8 cellular contexts compared by ENCODE assay signal in the genomic region with DNA sequence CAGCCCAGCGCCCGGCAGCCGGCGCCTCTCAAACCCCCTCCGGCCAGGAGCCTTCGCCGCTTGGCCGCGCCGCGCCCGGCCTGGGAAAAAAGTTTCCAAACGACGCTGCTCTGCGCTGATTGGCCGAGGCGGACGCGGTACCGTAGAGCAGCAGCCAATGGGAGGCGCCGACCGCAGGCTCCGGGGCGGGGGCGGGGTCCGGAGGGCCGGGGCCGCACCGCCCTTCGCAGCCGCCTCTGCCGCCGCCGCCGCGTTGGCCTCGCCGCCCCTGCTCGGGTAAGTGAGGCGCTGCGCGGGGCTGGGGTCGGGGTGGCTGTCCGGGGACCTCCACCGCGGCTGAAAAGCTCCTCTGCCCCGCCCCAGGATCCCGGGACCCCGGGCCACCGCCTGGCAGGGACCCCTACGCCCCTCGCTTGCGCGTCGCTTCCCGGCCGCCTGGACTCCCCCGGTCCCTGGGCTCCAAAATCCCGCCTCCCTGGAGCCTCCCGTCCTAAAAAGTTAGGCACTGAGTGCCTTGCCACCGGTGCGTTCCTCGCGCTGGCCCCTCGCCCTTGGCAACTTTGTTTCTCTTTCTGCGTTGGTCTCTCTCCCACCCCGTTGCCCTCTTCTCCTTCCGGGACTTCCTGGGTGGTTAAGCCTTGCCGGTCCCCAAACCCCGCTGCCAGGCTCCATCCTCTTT. TPM values are rescaled to one million over a fixed set of nuclear protein-coding genes. Genes with fewer than 3 reads are reported as not detected.
DNase-seq lines count a peak whose midpoint lies in the region; ATAC-seq, FAIRE-seq and TF ChIP-seq lines count a peak whose summit lies in the region.

A gene with protein sequence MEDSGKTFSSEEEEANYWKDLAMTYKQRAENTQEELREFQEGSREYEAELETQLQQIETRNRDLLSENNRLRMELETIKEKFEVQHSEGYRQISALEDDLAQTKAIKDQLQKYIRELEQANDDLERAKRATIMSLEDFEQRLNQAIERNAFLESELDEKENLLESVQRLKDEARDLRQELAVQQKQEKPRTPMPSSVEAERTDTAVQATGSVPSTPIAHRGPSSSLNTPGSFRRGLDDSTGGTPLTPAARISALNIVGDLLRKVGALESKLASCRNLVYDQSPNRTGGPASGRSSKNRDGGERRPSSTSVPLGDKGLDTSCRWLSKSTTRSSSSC (plus strand): TSS at position 227 of the 679 bp plus-strand sequence. CDS start 14,534 bp downstream, outside the sequence.

- H3K4me3 Mint-ChIP-seq in WTC11 (peak within 1 kb of the TSS; percentile 99), immature natural killer cell (peak within 1 kb of the TSS; percentile 98 to 100 (median 99))

- H4K20me1 ChIP-seq in smooth muscle cell (ENCODE audit: low read depth): peaks cover 25% of the 10 kb centered on the region

- CTCF ChIA-PET in WTC11 (lab: Charles Lee): interaction anchor here (0.6 to 1.0 kb wide), 2 partner anchors 90 to 108 kb away, joined by 5 to 6 read pairs; no protein-coding TSS in a partner anchor

- H3K4me3 ChIP-seq in ACC112 (ENCODE audit: low read depth, low read length) (peak within 1 kb of the TSS; percentile 91), bronchial epithelial cell (ENCODE audit: low read depth, low read length) (peak within 1 kb of the TSS; percentile 96), smooth muscle cell (peak within 1 kb of the TSS; percentile 93)

- peak within 1 kb of the TSS; percentile 95 for H3K4me2 ChIP-seq in smooth muscle cell

- under 1% methylated on average over 43 of the region's 71 CpGs for WGBS in smooth muscle cell (ENCODE audit: low lambda C conversion rate)

- H3K27ac Mint-ChIP-seq in WTC11 (peak within 1 kb of the TSS; percentile 91), immature natural killer cell (peak within 1 kb of the TSS; percentile 98 to 100 (median 100))

- H3K4me1 Mint-ChIP-seq in WTC11: 0 out of 2 replicates have a peak, but pooled peaks cover 5% of the 10 kb centered on the region
- peaks cover 31 to 33% of the 10 kb centered on the region in 2 donors for H3K4me1 Mint-ChIP-seq in immature natural killer cell

- H3K79me2 ChIP-seq in ACC112 (ENCODE audit: control insufficient read depth, insufficient read depth, low read length, unreplicated experiment) (peaks cover 48% of the 10 kb centered on the region), smooth muscle cell (ENCODE audit: low read depth) (peaks cover 47% of the 10 kb centered on the region)

- H3K27me3 Mint-ChIP-seq in WTC11 (ENCODE audit: low read depth): no peaks in the 10 kb centered on the region; the same call in none of the 2 replicates
- peaks cover 3 to 14% (median 8%) of the 10 kb centered on the region in 3 donors for H3K27me3 Mint-ChIP-seq in immature natural killer cell (ENCODE audit: low read depth in 3 of 3)

- no peaks in the 10 kb centered on the region for H3K9me3 ChIP-seq in smooth muscle cell (replicated peaks; ENCODE audit: low read depth)

- H3K27ac ChIP-seq in ACC112 (ENCODE audit: low read depth, low read length): peak within 1 kb of the TSS; percentile 20; the same call in 1 of the 2 replicates
- H3K27ac ChIP-seq in smooth muscle cell (ENCODE audit: low read depth): peak within 1 kb of the TSS; percentile 43

- H3K36me3 ChIP-seq in ACC112 (ENCODE audit: insufficient read depth, low read length) (peaks cover 3% of the 10 kb centered on the region; the same call in 1 of the 2 replicates), bronchial epithelial cell (ENCODE audit: control insufficient read depth, insufficient read depth, low read length) (peaks cover 8% of the 10 kb centered on the region), smooth muscle cell (ENCODE audit: low read depth) (no peaks in the 10 kb centered on the region)

- H2AFZ ChIP-seq in ACC112 (ENCODE audit: low read length, unreplicated experiment): peak within 1 kb of the TSS; percentile 96
- H2AFZ ChIP-seq in smooth muscle cell (ENCODE audit: low read depth): peak within 1 kb of the TSS; percentile 99

- peaks cover 19% of the 10 kb centered on the region for H3K4me1 ChIP-seq in ACC112 (ENCODE audit: control insufficient read depth, insufficient read depth, low read length, unreplicated experiment)
- no peaks in the 10 kb centered on the region for H3K4me1 ChIP-seq in smooth muscle cell (ENCODE audit: low read depth)

- TF ChIP-seq CTCF in WTC11 (IDR thresholded peaks at IDR 0.05) (no peak), bronchial epithelial cell (IDR thresholded peaks at IDR 0.05; ENCODE audit: insufficient read depth, low read length, severe bottlenecking) (no peak), smooth muscle cell (IDR thresholded peaks at IDR 0.05; ENCODE audit: borderline replicate concordance, insufficient read depth, poor library complexity, severe bottlenecking) (no peak)

- H3K9me3 Mint-ChIP-seq in WTC11 (no peaks in the 10 kb centered on the region), immature natural killer cell (no peaks in the 10 kb centered on the region)

- H3K9ac ChIP-seq in smooth muscle cell (ENCODE audit: low read depth): peak within 1 kb of the TSS; percentile 90

- FAIRE-seq in bronchial epithelial cell (lab: Jason Lieb, UNC): no peak

- ATAC-seq in GM18858 (IDR thresholded peaks at IDR 0.05; ENCODE audit: unreplicated experiment) (peak; percentile 67), HG03064 (IDR thresholded peaks at IDR 0.05; ENCODE audit: low read depth, unreplicated experiment) (peak; percentile 63), WTC11 (peak; percentile 97)

- DNase-seq in NCI-H2227 (lab: John Stamatoyannopoulos, UW; ENCODE audit: unreplicated experiment) (peak; percentile 92), WTC11 (ENCODE audit: low spot score) (peak; percentile 94), bronchial epithelial cell (ENCODE audit: low read depth) (peak; percentile 81), immature natural killer cell (peak; percentile 79 to 80 (median 80)), smooth muscle cell (lab: John Stamatoyannopoulos, UW; ENCODE audit: unreplicated experiment) (peak; percentile 77)

- H3F3A ChIP-seq in smooth muscle cell (ENCODE audit: low read depth): peaks cover 15% of the 10 kb centered on the region

- no peaks in the 10 kb centered on the region for H3K27me3 ChIP-seq in ACC112 (ENCODE audit: insufficient read depth, low read length)
- H3K27me3 ChIP-seq in bronchial epithelial cell (ENCODE audit: control insufficient read depth, insufficient read depth, low read length): no peaks in the 10 kb centered on the region
- H3K27me3 ChIP-seq in smooth muscle cell (ENCODE audit: low read depth): no peaks in the 10 kb centered on the region

- H3K36me3 Mint-ChIP-seq in WTC11: peaks cover 7% of the 10 kb centered on the region
- H3K36me3 Mint-ChIP-seq in immature natural killer cell: peaks cover 0 to 4% (median 3%) of the 10 kb centered on the region in 3 donors

- POLR2A ChIA-PET in WTC11 (lab: Charles Lee): no interaction called here

TF ChIP-seq in WTC11, 78 proteins besides CTCF, POLR2A, EP300 and RAD21 (continues in another document):
- TF ChIP-seq, protein P1, sequence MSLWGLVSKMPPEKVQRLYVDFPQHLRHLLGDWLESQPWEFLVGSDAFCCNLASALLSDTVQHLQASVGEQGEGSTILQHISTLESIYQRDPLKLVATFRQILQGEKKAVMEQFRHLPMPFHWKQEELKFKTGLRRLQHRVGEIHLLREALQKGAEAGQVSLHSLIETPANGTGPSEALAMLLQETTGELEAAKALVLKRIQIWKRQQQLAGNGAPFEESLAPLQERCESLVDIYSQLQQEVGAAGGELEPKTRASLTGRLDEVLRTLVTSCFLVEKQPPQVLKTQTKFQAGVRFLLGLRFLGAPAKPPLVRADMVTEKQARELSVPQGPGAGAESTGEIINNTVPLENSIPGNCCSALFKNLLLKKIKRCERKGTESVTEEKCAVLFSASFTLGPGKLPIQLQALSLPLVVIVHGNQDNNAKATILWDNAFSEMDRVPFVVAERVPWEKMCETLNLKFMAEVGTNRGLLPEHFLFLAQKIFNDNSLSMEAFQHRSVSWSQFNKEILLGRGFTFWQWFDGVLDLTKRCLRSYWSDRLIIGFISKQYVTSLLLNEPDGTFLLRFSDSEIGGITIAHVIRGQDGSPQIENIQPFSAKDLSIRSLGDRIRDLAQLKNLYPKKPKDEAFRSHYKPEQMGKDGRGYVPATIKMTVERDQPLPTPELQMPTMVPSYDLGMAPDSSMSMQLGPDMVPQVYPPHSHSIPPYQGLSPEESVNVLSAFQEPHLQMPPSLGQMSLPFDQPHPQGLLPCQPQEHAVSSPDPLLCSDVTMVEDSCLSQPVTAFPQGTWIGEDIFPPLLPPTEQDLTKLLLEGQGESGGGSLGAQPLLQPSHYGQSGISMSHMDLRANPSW (CRISPR knock-in tag; conservative IDR thresholded peaks at IDR 0.05; ENCODE audit: low read depth): no peak
- TF ChIP-seq, protein P2, sequence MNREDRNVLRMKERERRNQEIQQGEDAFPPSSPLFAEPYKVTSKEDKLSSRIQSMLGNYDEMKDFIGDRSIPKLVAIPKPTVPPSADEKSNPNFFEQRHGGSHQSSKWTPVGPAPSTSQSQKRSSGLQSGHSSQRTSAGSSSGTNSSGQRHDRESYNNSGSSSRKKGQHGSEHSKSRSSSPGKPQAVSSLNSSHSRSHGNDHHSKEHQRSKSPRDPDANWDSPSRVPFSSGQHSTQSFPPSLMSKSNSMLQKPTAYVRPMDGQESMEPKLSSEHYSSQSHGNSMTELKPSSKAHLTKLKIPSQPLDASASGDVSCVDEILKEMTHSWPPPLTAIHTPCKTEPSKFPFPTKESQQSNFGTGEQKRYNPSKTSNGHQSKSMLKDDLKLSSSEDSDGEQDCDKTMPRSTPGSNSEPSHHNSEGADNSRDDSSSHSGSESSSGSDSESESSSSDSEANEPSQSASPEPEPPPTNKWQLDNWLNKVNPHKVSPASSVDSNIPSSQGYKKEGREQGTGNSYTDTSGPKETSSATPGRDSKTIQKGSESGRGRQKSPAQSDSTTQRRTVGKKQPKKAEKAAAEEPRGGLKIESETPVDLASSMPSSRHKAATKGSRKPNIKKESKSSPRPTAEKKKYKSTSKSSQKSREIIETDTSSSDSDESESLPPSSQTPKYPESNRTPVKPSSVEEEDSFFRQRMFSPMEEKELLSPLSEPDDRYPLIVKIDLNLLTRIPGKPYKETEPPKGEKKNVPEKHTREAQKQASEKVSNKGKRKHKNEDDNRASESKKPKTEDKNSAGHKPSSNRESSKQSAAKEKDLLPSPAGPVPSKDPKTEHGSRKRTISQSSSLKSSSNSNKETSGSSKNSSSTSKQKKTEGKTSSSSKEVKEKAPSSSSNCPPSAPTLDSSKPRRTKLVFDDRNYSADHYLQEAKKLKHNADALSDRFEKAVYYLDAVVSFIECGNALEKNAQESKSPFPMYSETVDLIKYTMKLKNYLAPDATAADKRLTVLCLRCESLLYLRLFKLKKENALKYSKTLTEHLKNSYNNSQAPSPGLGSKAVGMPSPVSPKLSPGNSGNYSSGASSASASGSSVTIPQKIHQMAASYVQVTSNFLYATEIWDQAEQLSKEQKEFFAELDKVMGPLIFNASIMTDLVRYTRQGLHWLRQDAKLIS (CRISPR knock-in tag; IDR thresholded peaks at IDR 0.05; ENCODE audit: borderline replicate concordance): no peak
- TF ChIP-seq FOXK1 (CRISPR knock-in tag; IDR thresholded peaks at IDR 0.05): 0 out of 2 replicates have a peak, but pooled peaks have one; percentile 23

RNA-seq across cellular contexts. Expression of the gene that starts here (rescaled TPM):
- 38.4 to 43.5 TPM (median 39.4 TPM) in 3 replicates for total RNA-seq in WTC11 (2021)
- total RNA-seq in bronchial epithelial cell: 64.9 and 74.2 TPM in 2 replicates
- 10 to 100 TPM in 2 of 3 donors, 1 to 10 TPM in 1; 3.8 to 55.1 (median 16.8) TPM for polyA plus RNA-seq in immature natural killer cell
- total RNA-seq in smooth muscle cell: 10.6 and 12.2 TPM in 2 replicates
- 10.7 and 17.9 TPM in 2 replicates for polyA plus RNA-seq in smooth muscle cell

Comparison
In these comparisons a context has a peak if more than half of its experiments do, and no peak if none do; other contexts are left out.
1. Peak in every context shown above with its lines: DNase-seq, ATAC-seq, H3K4me3 ChIP-seq and H3K27ac ChIP-seq.